Comparison of ENCODE assay signal across 8 cellular contexts in the genomic region with DNA sequence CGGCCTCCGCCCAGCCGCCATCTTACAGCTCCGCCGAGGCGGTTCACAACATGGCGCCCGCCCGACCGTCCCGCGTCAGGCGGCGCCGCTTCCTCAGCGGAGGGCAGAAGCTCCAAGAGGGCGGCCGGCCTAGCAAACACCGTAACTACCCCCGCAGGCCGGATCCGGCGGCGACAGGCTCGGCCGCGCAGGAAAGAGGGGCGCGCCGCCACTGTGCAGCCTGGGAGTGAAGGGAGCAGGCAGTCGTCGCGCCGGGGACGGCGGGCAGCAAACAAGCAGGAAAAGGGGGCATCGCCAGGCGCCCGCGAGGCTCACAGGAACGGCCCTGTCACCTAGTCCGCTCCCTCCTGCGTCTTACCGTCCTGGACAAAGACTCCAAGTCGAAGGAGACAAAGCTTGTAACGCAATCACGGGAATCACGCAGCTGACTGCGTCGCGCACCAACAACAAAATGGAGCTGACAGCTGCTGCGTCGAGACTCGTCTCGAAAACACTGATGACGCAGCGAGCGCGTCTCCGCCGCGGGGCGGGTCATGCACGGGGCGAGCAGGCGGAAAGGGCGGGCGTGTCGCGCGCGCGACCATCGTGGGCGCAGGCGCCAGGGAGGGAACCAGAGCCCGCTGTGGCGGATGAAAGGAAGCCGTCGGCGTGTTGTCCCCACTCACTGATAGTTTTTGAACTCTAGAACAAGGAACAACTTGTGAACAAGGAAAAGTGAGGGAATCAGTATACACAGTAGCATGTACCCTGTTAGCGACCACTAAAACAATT. TPM values are rescaled to one million over a fixed set of nuclear protein-coding genes. Genes with fewer than 3 reads are reported as not detected.
A peak's percentile ranks its signal among the peaks of the same experiment; 100 is the strongest.
DNase-seq lines count a peak whose midpoint lies in the region; ATAC-seq and TF ChIP-seq lines count a peak whose summit lies in the region.

A gene (minus strand): TSS at position 453 of the 771 bp plus-strand sequence. CDS start 2,796 bp downstream, outside the sequence.

- TF ChIP-seq CTCF in AG09309 (IDR thresholded peaks at IDR 0.05; ENCODE audit: control insufficient read depth, insufficient read depth, low read depth, low read length, missing control alignments): no peak
- TF ChIP-seq CTCF in spleen (IDR thresholded peaks at IDR 0.05 in 8 of 11, conservative IDR thresholded peaks at IDR 0.05 in 3 of 11): peak in 3 of 11 experiments; percentile 4 to 16 (median 14)

- H3K9me3 ChIP-seq in spleen: no peaks in the 10 kb centered on the region

- peaks cover 24 to 59% (median 43%) of the 10 kb centered on the region in 6 donors for H3K4me1 ChIP-seq in spleen

- H3K27me3 ChIP-seq in spleen (replicated peaks in 1 of 7): no peaks in the 10 kb centered on the region

- H3K36me3 ChIP-seq in spleen: peaks cover 0 to 23% (median 7%) of the 10 kb centered on the region in 6 donors

- DNase-seq in AG09309 (ENCODE audit: low read depth): peak; percentile 70
- DNase-seq in NCI-H345 treated with DMSO at 0.1 percent for 48 hours (lab: John Stamatoyannopoulos, UW; ENCODE audit: unreplicated experiment): peak; percentile 90
- DNase-seq in activated CD4-positive, CD25-positive, alpha-beta regulatory T cell (lab: John Stamatoyannopoulos, UW): peak; percentile 90 to 97 (median 94)
- peak in 60 of 61 donors; percentile 67 to 98 (median 93) for DNase-seq in caudate nucleus (lab: John Stamatoyannopoulos, UW)
- peak; percentile 95 for DNase-seq in inferior parietal cortex (ENCODE audit: extremely low spot score)
- peak; percentile 100 for DNase-seq in spleen

- intact Hi-C loops in spleen (cut with DNase I; ENCODE audit: low total_unique reads): no loop called here

- peak; percentile 97 to 99 (median 99) for TF ChIP-seq POLR2A in spleen (IDR thresholded peaks at IDR 0.05)

- WGBS in spleen, 5 donors: 0 to 1% (median 1%) methylated on average over 45 to 82 of the region's 82 CpGs

- ATAC-seq in GM19035 (IDR thresholded peaks at IDR 0.05; ENCODE audit: unreplicated experiment) (peak; percentile 84), HG03342 (IDR thresholded peaks at IDR 0.05; ENCODE audit: unreplicated experiment) (peak; percentile 81)

- H3K27ac ChIP-seq in caudate nucleus (ENCODE audit: low read depth, low read length): peak within 1 kb of the TSS; percentile 100
- peak within 1 kb of the TSS; percentile 99 to 100 (median 100) for H3K27ac ChIP-seq in spleen

- H3K4me3 ChIP-seq in AG09309 (ENCODE audit: control insufficient read depth, low read depth, low read length) (peak within 1 kb of the TSS; percentile 72), spleen (peak within 1 kb of the TSS; percentile 60 to 93 (median 76))

RNA-seq across cellular contexts. Expression of the gene that starts here (rescaled TPM):
- total RNA-seq in spleen: 100 to 1,000 TPM; 161 to 326 (median 210) TPM
- 100 to 1,000 TPM; 314 to 737 (median 640) TPM for polyA plus RNA-seq in spleen

Comparison
In these comparisons a context has a peak if more than half of its experiments do, and no peak if none do; other contexts are left out.
1. Peak in every context shown above with its lines: DNase-seq, ATAC-seq, H3K4me3 ChIP-seq and H3K27ac ChIP-seq.